ENCODE assay signal across 8 cellular contexts in genomic region chr19:1825909-1826556, GRCh38. TPM values are rescaled to one million over a fixed set of nuclear protein-coding genes. Genes with fewer than 3 reads are reported as not detected.
DNase-seq lines count a peak whose midpoint lies in the region; ATAC-seq, FAIRE-seq and TF ChIP-seq lines count a peak whose summit lies in the region.

No MANE protein-coding gene starts in this region.

- no peaks in the 10 kb centered on the region for H3K79me2 ChIP-seq in mesendoderm (ENCODE audit: control insufficient read depth, insufficient read depth, low read length)

- peaks cover 8% of the 10 kb centered on the region for H3K79me1 ChIP-seq in mesendoderm (ENCODE audit: low read length)

- H3K4me3 ChIP-seq in A673 (ENCODE audit: low read depth, low read length, poor library complexity, severe bottlenecking), result no peak overlapping the region
- no peak overlapping the region for H3K4me3 ChIP-seq in endodermal cell (ENCODE audit: low read length)
- H3K4me3 ChIP-seq in mesendoderm (ENCODE audit: low read length), result no peak overlapping the region

- H3K36me3 ChIP-seq in A673 (ENCODE audit: insufficient read depth, low read length, poor library complexity, severe bottlenecking), result peaks cover 19% of the 10 kb centered on the region
- peaks cover 26% of the 10 kb centered on the region for H3K36me3 ChIP-seq in endodermal cell (ENCODE audit: control insufficient read depth, insufficient read depth, low read length)
- peaks cover 4% of the 10 kb centered on the region for H3K36me3 ChIP-seq in mesendoderm (ENCODE audit: control insufficient read depth, insufficient read depth, low read length)

- no peak overlapping the region for H3K4ac ChIP-seq in mesendoderm (ENCODE audit: low read depth, low read length)

- no peak overlapping the region for H2BK5ac ChIP-seq in mesendoderm (ENCODE audit: low read length)

- no peak overlapping the region for H4K8ac ChIP-seq in mesendoderm (ENCODE audit: low read depth, low read length)

- H2BK120ac ChIP-seq in mesendoderm (ENCODE audit: low read depth, low read length), result no peak overlapping the region

- no peaks in the 10 kb centered on the region for H3K9me3 Mint-ChIP-seq in endodermal cell

- H3K36me3 Mint-ChIP-seq in endodermal cell (ENCODE audit: low read depth), result peaks cover 24% of the 10 kb centered on the region

- H3K27me3 ChIP-seq in A673 (replicated peaks; ENCODE audit: insufficient read depth, low read depth, low read length, poor library complexity) (no peaks in the 10 kb centered on the region), endodermal cell (ENCODE audit: control insufficient read depth, insufficient read depth, low read length, poor library complexity, severe bottlenecking) (no peaks in the 10 kb centered on the region), mesendoderm (ENCODE audit: insufficient read depth, low read length, poor library complexity) (no peaks in the 10 kb centered on the region)

- H3K27ac ChIP-seq in A673 (ENCODE audit: low read depth, low read length, poor library complexity, severe bottlenecking), result no peak overlapping the region
- no peak overlapping the region for H3K27ac ChIP-seq in endodermal cell (ENCODE audit: low read depth, low read length)
- no peak overlapping the region for H3K27ac ChIP-seq in mesendoderm (ENCODE audit: low read depth, low read length)

- peaks cover 1% of the 10 kb centered on the region for H3K4me1 Mint-ChIP-seq in endodermal cell

- H3K9ac ChIP-seq in endodermal cell (ENCODE audit: extremely low read depth, low read length, poor library complexity, severe bottlenecking) (no peak overlapping the region), mesendoderm (ENCODE audit: low read length) (peak overlapping the region; percentile 53)

- ATAC-seq in GM19397 (IDR thresholded peaks at IDR 0.05; ENCODE audit: unreplicated experiment), result no peak

- 0 out of 2 replicates have a peak, but pooled peaks have one; percentile 37 for TF ChIP-seq POLR2A in GM12892 (IDR thresholded peaks at IDR 0.05; ENCODE audit: low read depth, low read length)

- no TSS peak for BruUV-seq in A673 (replicated peaks; lab: Mats Ljungman, UMichigan)

- no peak overlapping the region for H4K5ac ChIP-seq in mesendoderm (ENCODE audit: low read length)

- no peaks in the 10 kb centered on the region for H3K27me3 Mint-ChIP-seq in endodermal cell (ENCODE audit: insufficient read depth)

- TF ChIP-seq CTCF in A673 (conservative IDR thresholded peaks at IDR 0.05; ENCODE audit: low read depth, low read length) (peak; percentile 98), endodermal cell (conservative IDR thresholded peaks at IDR 0.05) (peak; percentile 94)

- POLR2A ChIA-PET in A673 (lab: Charles Lee; ENCODE audit: low non-redundant PET), result interaction anchor here (0.5 kb wide), 1 partner anchor 585 kb away, joined by 14 read pairs; no protein-coding TSS in a partner anchor

- no peak overlapping the region for H2BK15ac ChIP-seq in mesendoderm (replicated peaks; ENCODE audit: low read depth)

- DNase-seq in A673 (ENCODE audit: low spot score) (peak; percentile 88), GM12892 (ENCODE audit: insufficient read length) (peak; percentile 99), NCI-H446 treated with DMSO at 0.1 percent for 48 hours (lab: John Stamatoyannopoulos, UW) (peak; percentile 17), endodermal cell (peak; percentile 96), mesendoderm (peak; percentile 84)
- DNase-seq in activated CD8-positive, alpha-beta memory T cell treated with anti-CD3 and anti-CD28 coated beads for 48 hours (ENCODE audit: low read depth in 2 of 3, low spot score in 2 of 3), result peak; percentile 33 to 68 (median 49)
- peak; percentile 56 to 63 for DNase-seq in stimulated activated CD8-positive, alpha-beta memory T cell treated with anti-CD3 and anti-CD28 coated beads, Interleukin-2, amount 100 ng/mL, for 1 hour (ENCODE audit: low read depth in 2 of 2)

- FAIRE-seq in GM12892 (lab: Jason Lieb, UNC), result peak; percentile 85

- H3K23ac ChIP-seq in mesendoderm (ENCODE audit: low read length), result no peak overlapping the region

- intact Hi-C loops in A673 (cut with micrococcal nuclease; ENCODE audit: unreplicated experiment), result no loop called here

- H3K18ac ChIP-seq in mesendoderm (ENCODE audit: low read length), result no peak overlapping the region

- H3K4me1 ChIP-seq in A673 (ENCODE audit: insufficient read depth, low read length, poor library complexity, severe bottlenecking) (no peaks in the 10 kb centered on the region), endodermal cell (ENCODE audit: control insufficient read depth, insufficient read depth, low read length) (peaks cover 6% of the 10 kb centered on the region), mesendoderm (ENCODE audit: control insufficient read depth, low read depth, low read length) (no peaks in the 10 kb centered on the region)

- H3K56ac ChIP-seq in mesendoderm (ENCODE audit: low read length), result peak overlapping the region; percentile 74

- H3K4me3 Mint-ChIP-seq in endodermal cell, result no peak overlapping the region

- H2AK5ac ChIP-seq in mesendoderm (ENCODE audit: low read length), result no peak overlapping the region

- 29 to 54% methylated on average over 4 to 15 of the region's 15 CpGs for WGBS in endodermal cell (ENCODE audit: insufficient coverage in 1 of 2, insufficient read length in 1 of 2), 2 experiments
- WGBS in mesendoderm (ENCODE audit: extremely low coverage, insufficient coverage, low lambda C conversion rate), result no CpG with 5 or more reads among the region's 15 CpGs

- H3K9me3 ChIP-seq in A673 (ENCODE audit: low read depth, low read length, poor library complexity, severe bottlenecking) (no peaks in the 10 kb centered on the region), endodermal cell (ENCODE audit: control insufficient read depth, low read length) (no peaks in the 10 kb centered on the region)

- CTCF ChIA-PET in A673 (lab: Charles Lee), result interaction anchor here (0.5 to 2.0 kb wide), 19 partner anchors 11 to 1402 kb away, joined by 3 to 23 read pairs (median 5); partner anchors contain the start of gene ATP8B3

- peak overlapping the region; percentile 86 for H3K27ac Mint-ChIP-seq in endodermal cell

- H3K4me2 ChIP-seq in mesendoderm (ENCODE audit: low read length), result no peak overlapping the region

RNA-seq across cellular contexts. Expression of gene ATP8B3, which starts 14.0 kb away (rescaled TPM):
- 8.7 and 10.7 TPM in 2 replicates for total RNA-seq in A673 (2021)
- 1.1 TPM for polyA plus RNA-seq in GM12892 (2012; ENCODE audit: missing spikeins)
- total RNA-seq in endodermal cell, result 1 to 10 TPM; 2.3 to 3.4 TPM
- 3.7 TPM for polyA plus RNA-seq in endodermal cell (2013, experiment 1 of 2)
- 3.3 TPM for polyA plus RNA-seq in endodermal cell (2013, experiment 2 of 2)
- polyA plus RNA-seq in mesendoderm (2013, experiment 1 of 2), result 0.20 TPM
- polyA plus RNA-seq in mesendoderm (2013, experiment 2 of 2), result 0.20 TPM

RNA-seq across cellular contexts. Expression of gene REXO1, which starts 22.2 kb away (rescaled TPM):
- total RNA-seq in A673 (2021) (50.6 and 53.0 TPM in 2 replicates), endodermal cell (10 to 100 TPM; 51.6 to 56.4 TPM)
- 9.5 TPM for polyA plus RNA-seq in GM12892 (2012; ENCODE audit: missing spikeins)
- polyA plus RNA-seq in endodermal cell (2013, experiment 1 of 2), result 26.5 TPM
- polyA plus RNA-seq in endodermal cell (2013, experiment 2 of 2), result 26.7 TPM
- polyA plus RNA-seq in mesendoderm (2013, experiment 1 of 2), result 28.3 TPM
- 27.2 TPM for polyA plus RNA-seq in mesendoderm (2013, experiment 2 of 2)

RNA-seq across cellular contexts. Expression of gene KLF16, which starts 37.3 kb away (rescaled TPM):
- total RNA-seq in A673 (2021) (46.8 and 49.1 TPM in 2 replicates), endodermal cell (10 to 100 TPM; 39.0 to 42.9 TPM)
- 4.3 TPM for polyA plus RNA-seq in GM12892 (2012; ENCODE audit: missing spikeins)
- polyA plus RNA-seq in endodermal cell (2013, experiment 1 of 2), result 19.2 TPM
- 17.1 TPM for polyA plus RNA-seq in endodermal cell (2013, experiment 2 of 2)
- 32.7 TPM for polyA plus RNA-seq in mesendoderm (2013, experiment 1 of 2)
- 33.5 TPM for polyA plus RNA-seq in mesendoderm (2013, experiment 2 of 2)

RNA-seq across cellular contexts. Expression of gene ABHD17A, which starts 59.3 kb away (rescaled TPM):
- total RNA-seq in A673 (2021), result 56.9 and 60.0 TPM in 2 replicates
- polyA plus RNA-seq in GM12892 (2012; ENCODE audit: missing spikeins), result 5.0 TPM
- total RNA-seq in endodermal cell, result 10 to 100 TPM; 50.6 to 52.9 TPM
- polyA plus RNA-seq in endodermal cell (2013, experiment 1 of 2), result 45.1 TPM
- 45.7 TPM for polyA plus RNA-seq in endodermal cell (2013, experiment 2 of 2)
- polyA plus RNA-seq in mesendoderm (2013, experiment 1 of 2), result 33.9 TPM
- 34.1 TPM for polyA plus RNA-seq in mesendoderm (2013, experiment 2 of 2)

Comparison
In these comparisons a context has a peak if more than half of its experiments do, and no peak if none do; other contexts are left out.
1. DNase-seq: peak in every context shown above with its lines; median percentile 99 in GM12892; 96 in endodermal cell; 88 in A673; 84 in mesendoderm; 60 in stimulated activated CD8-positive, alpha-beta memory T cell treated with anti-CD3 and anti-CD28 coated beads, Interleukin-2, amount 100 ng/mL, for 1 hour; 49 in activated CD8-positive, alpha-beta memory T cell treated with anti-CD3 and anti-CD28 coated beads for 48 hours; 17 in NCI-H446 treated with DMSO at 0.1 percent for 48 hours.